Comparison of ENCODE assay signal across 8 cellular contexts in genomic region chr1:156502749-156503671, GRCh38. TPM values are rescaled to one million over a fixed set of nuclear protein-coding genes. Genes with fewer than 3 reads are reported as not detected.
DNase-seq lines count a peak whose midpoint lies in the region; ATAC-seq lines count a peak whose summit lies in the region.

No MANE protein-coding gene starts in this region.

- H3K27ac ChIP-seq in stomach smooth muscle (ENCODE audit: low read length): peak overlapping the region; percentile 100

- intact Hi-C loops in activated CD4-positive, alpha-beta T cell treated with anti-CD3 and anti-CD28 coated beads, Interleukin-2, amount 10 ng/mL, durations not matched to agents 24 days and 14 days (cut with micrococcal nuclease): loop anchor here (5.0 to 10.0 kb wide), 5 partner anchors 166 to 1528 kb away; partner anchors contain the start of genes CCT3, CKS1B, LAMTOR2 and LMNA

- H3K4me1 ChIP-seq in stomach smooth muscle (ENCODE audit: control insufficient read depth, insufficient read depth, low read length): peaks cover 63% of the 10 kb centered on the region

- no peaks in the 10 kb centered on the region for H3K36me3 ChIP-seq in stomach smooth muscle (ENCODE audit: control insufficient read depth in 2 of 2, insufficient read depth in 2 of 2, low read length in 2 of 2)

- H3K27me3 Mint-ChIP-seq in activated CD4-positive, alpha-beta T cell treated with anti-CD3 and anti-CD28 coated beads, Interleukin-2, amount 10 ng/mL, durations not matched to agents 24 days and 14 days: no peaks in the 10 kb centered on the region

- H3K9ac ChIP-seq in stomach smooth muscle (ENCODE audit: low read length in 2 of 2): peak overlapping the region; percentile 90 to 95

- H3K9me3 Mint-ChIP-seq in activated CD4-positive, alpha-beta T cell treated with anti-CD3 and anti-CD28 coated beads, Interleukin-2, amount 10 ng/mL, durations not matched to agents 24 days and 14 days: no peaks in the 10 kb centered on the region

- H3K4me1 Mint-ChIP-seq in activated CD4-positive, alpha-beta T cell treated with anti-CD3 and anti-CD28 coated beads, Interleukin-2, amount 10 ng/mL, durations not matched to agents 24 days and 14 days: peaks cover 60% of the 10 kb centered on the region

- H3K36me3 Mint-ChIP-seq in activated CD4-positive, alpha-beta T cell treated with anti-CD3 and anti-CD28 coated beads, Interleukin-2, amount 10 ng/mL, durations not matched to agents 24 days and 14 days (ENCODE audit: low read depth): peaks cover 7% of the 10 kb centered on the region

- ATAC-seq in GM18873 (IDR thresholded peaks at IDR 0.05; ENCODE audit: low FRiP score, unreplicated experiment): no peak

- peak overlapping the region; percentile 96 for H3K27ac Mint-ChIP-seq in activated CD4-positive, alpha-beta T cell treated with anti-CD3 and anti-CD28 coated beads, Interleukin-2, amount 10 ng/mL, durations not matched to agents 24 days and 14 days

- H3K4me3 ChIP-seq in stomach smooth muscle (ENCODE audit: low read length in 2 of 2): peak overlapping the region; percentile 43 to 65

- H3K9me3 ChIP-seq in stomach smooth muscle (ENCODE audit: control insufficient read depth in 2 of 2, low read length in 2 of 2): no peaks in the 10 kb centered on the region

- H3K27me3 ChIP-seq in stomach smooth muscle (ENCODE audit: control insufficient read depth in 1 of 2, insufficient read depth in 2 of 2, low read length in 2 of 2): no peaks in the 10 kb centered on the region

- DNase-seq in activated CD4-positive, alpha-beta T cell treated with anti-CD3 and anti-CD28 coated beads, Interleukin-2, amount 10 ng/mL, durations not matched to agents 24 days and 14 days: no peak
- DNase-seq in activated CD4-positive, alpha-beta T cell treated with anti-CD3 and anti-CD28 coated beads for 1 hour: no peak
- peak; percentile 83 for DNase-seq in SHP77 treated with DMSO at 0.1 percent for 48 hours (lab: John Stamatoyannopoulos, UW)
- DNase-seq in dedifferentiated amniotic fluid mesenchymal stem cell (ENCODE audit: extremely low spot score): peak; percentile 89
- DNase-seq in left kidney (ENCODE audit: low read depth, low spot score): peak; percentile 83
- no peak for DNase-seq in activated gamma-delta T cell treated with Interleukin-2 at 50 U/mL for 16 hours

- H3K4me3 Mint-ChIP-seq in activated CD4-positive, alpha-beta T cell treated with anti-CD3 and anti-CD28 coated beads, Interleukin-2, amount 10 ng/mL, durations not matched to agents 24 days and 14 days: peak overlapping the region; percentile 91

RNA-seq across cellular contexts. Expression of gene MEF2D, which starts 2.4 kb away (rescaled TPM):
- total RNA-seq in activated CD4-positive, alpha-beta T cell treated with anti-CD3 and anti-CD28 coated beads, Interleukin-2, amount 10 ng/mL, durations not matched to agents 24 days and 14 days: 29.7 and 29.8 TPM in 2 replicates

Comparison
In these comparisons a context has a peak if more than half of its experiments do, and no peak if none do; other contexts are left out.
1. DNase-seq: peak in SHP77 treated with DMSO at 0.1 percent for 48 hours (single experiment), dedifferentiated amniotic fluid mesenchymal stem cell (single experiment) and left kidney (single experiment); none in activated CD4-positive, alpha-beta T cell treated with anti-CD3 and anti-CD28 coated beads, Interleukin-2, amount 10 ng/mL, durations not matched to agents 24 days and 14 days (single experiment), activated CD4-positive, alpha-beta T cell treated with anti-CD3 and anti-CD28 coated beads for 1 hour (single experiment) and activated gamma-delta T cell treated with Interleukin-2 at 50 U/mL for 16 hours (single experiment).